In the genomic region with DNA sequence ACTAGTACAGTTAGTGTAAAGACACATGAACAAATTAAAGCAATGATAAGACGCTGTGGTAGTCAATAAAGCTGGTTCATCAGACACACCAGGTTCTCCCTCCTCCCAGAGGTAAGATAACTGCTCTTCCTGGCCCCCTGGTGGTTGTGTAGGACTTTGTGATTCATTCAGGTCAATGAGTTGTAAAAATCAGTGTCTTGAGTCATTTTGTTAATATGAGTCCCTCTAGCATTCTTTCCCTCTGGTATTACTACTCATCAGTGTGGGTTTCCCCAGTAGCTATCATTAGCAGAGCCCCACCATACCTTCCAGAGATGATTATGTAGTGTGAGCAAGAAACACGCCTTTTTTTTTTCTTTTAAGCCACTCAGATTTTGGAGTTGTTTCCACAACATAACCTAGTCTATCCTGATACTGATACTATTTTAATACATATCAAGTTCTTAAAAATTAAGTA, we compare ENCODE assay signal across 9 cellular contexts. TPM values are rescaled to one million over a fixed set of nuclear protein-coding genes. Genes with fewer than 3 reads are reported as not detected.
DNase-seq lines count a peak whose midpoint lies in the region; ATAC-seq and TF ChIP-seq lines count a peak whose summit lies in the region.
"Had no signal": no experiment of that assay in that cellular context is flagged by ENCODE, and none has a peak within 500 bp of the region (broad histone marks: within the 10 kb centered on the region; RNA-seq: fewer than 3 reads in every experiment).

No MANE protein-coding gene starts in this region.

- peak overlapping the region; percentile 28; the same call in 1 of the 2 replicates for H3K4me2 ChIP-seq in OCI-LY7 (ENCODE audit: low read length)

- no peaks in the 10 kb centered on the region for H3K9me2 ChIP-seq in OCI-LY7 (ENCODE audit: insufficient read depth, low read length)

- H2AFZ ChIP-seq in OCI-LY7 (ENCODE audit: low read length), result peak overlapping the region; percentile 92; the same call in 1 of the 2 replicates

- BruUV-seq in OCI-LY7 (replicated peaks; lab: Mats Ljungman, UMichigan), result no TSS peak

- H3K79me2 ChIP-seq in OCI-LY7 (ENCODE audit: insufficient read depth, low read depth, low read length), result peaks cover 10% of the 10 kb centered on the region; the same call in 1 of the 2 replicates

- H3K36me3 ChIP-seq in OCI-LY7 (ENCODE audit: insufficient read depth, low read length), result peaks cover 3% of the 10 kb centered on the region

- peak; percentile 64 for ATAC-seq in GM19463 (IDR thresholded peaks at IDR 0.05; ENCODE audit: unreplicated experiment)

- no peaks in the 10 kb centered on the region for H3K9me3 ChIP-seq in OCI-LY7 (ENCODE audit: low read length)

- H3K36me3 Mint-ChIP-seq in nephron (ENCODE audit: low read depth), result peaks cover 10% of the 10 kb centered on the region

- CTCF ChIA-PET in OCI-LY7 (lab: Charles Lee; ENCODE audit: unreplicated experiment), result interaction anchor here (0.6 to 1.9 kb wide), 3 partner anchors 32 to 478 kb away, joined by 3 to 5 read pairs (median 3); no protein-coding TSS in a partner anchor

- H3K9me3 Mint-ChIP-seq in nephron, result peaks cover under 1% of the 10 kb centered on the region
- H3K9me3 Mint-ChIP-seq: IgD-negative memory B cell had no signal

- no peaks in the 10 kb centered on the region for H3K4me1 Mint-ChIP-seq in nephron

- H4K20me1 ChIP-seq in OCI-LY7 (ENCODE audit: insufficient read depth, low read length), result no peaks in the 10 kb centered on the region

- TF ChIP-seq CTCF in OCI-LY7 (conservative IDR thresholded peaks at IDR 0.05; ENCODE audit: low read length), result peak; percentile 94
- peak; percentile 62 to 77 (median 73) for TF ChIP-seq CTCF in nephron (IDR thresholded peaks at IDR 0.05; ENCODE audit: unreplicated experiment in 3 of 3)

- peaks cover 34% of the 10 kb centered on the region for H3K4me1 ChIP-seq in OCI-LY7 (ENCODE audit: insufficient read depth, low read length, poor library complexity, severe bottlenecking)

- H3K4me3 ChIP-seq in Jurkat, Clone E6-1 (ENCODE audit: low read length), result no peak overlapping the region
- H3K4me3 ChIP-seq in OCI-LY7 (ENCODE audit: low read depth, low read length, poor library complexity, severe bottlenecking), result no peak overlapping the region

- intact Hi-C loops in OCI-LY7 (cut with micrococcal nuclease; ENCODE audit: unreplicated experiment), result loop anchor here (1.0 to 10.0 kb wide), 2 partner anchors 157 to 298 kb away; a partner anchor contains a TSS

- H3K27ac ChIP-seq in OCI-LY7 (ENCODE audit: low read depth, low read length, poor library complexity, severe bottlenecking), result no peak overlapping the region

- POLR2A ChIA-PET in OCI-LY7 (lab: Charles Lee), result interaction anchor here (1.0 to 1.3 kb wide), 4 partner anchors 13 to 362 kb away, joined by 3 to 5 read pairs (median 3); no protein-coding TSS in a partner anchor

- H3K27ac Mint-ChIP-seq in nephron, result no peak overlapping the region

- no peaks in the 10 kb centered on the region for H3K27me3 Mint-ChIP-seq in nephron (ENCODE audit: low read depth)
- H3K27me3 Mint-ChIP-seq: IgD-negative memory B cell had no signal

- TF ChIP-seq POLR2A in erythroblast (IDR thresholded peaks at IDR 0.05; ENCODE audit: low read length), result no peak

- DNase-seq in CD1c-positive myeloid dendritic cell (ENCODE audit: extremely low spot score), result peak; percentile 74
- DNase-seq in Jurkat, Clone E6-1 (ENCODE audit: low read depth, low spot score), result peak; percentile 75
- peak; percentile 87 for DNase-seq in OCI-LY7 (ENCODE audit: low spot score)
- peak; percentile 75 for DNase-seq in activated CD8-positive, alpha-beta memory T cell treated with anti-CD3 and anti-CD28 coated beads, Interleukin-2, amount 50 U/mL, for 48 hours
- peak; percentile 78 to 85 for DNase-seq in erythroblast (lab: John Stamatoyannopoulos, UW)
- peak; percentile 71 for DNase-seq in stimulated activated naive CD4-positive, alpha-beta T cell treated with Interleukin-2 at 50 U/mL for 16 hours (lab: John Stamatoyannopoulos, UW)

- H3K4me3 Mint-ChIP-seq in nephron, result peak overlapping the region in 2 of 3 experiments; percentile 13 to 33

RNA-seq across cellular contexts. Expression of a gene that starts 3.6 kb away (rescaled TPM):
- 57.2 TPM for polyA plus RNA-seq in Jurkat, Clone E6-1 (2012; ENCODE audit: insufficient read depth, insufficient read length)
- total RNA-seq in OCI-LY7 (2014; rRNA removed; shearing (Covaris generic)), result 42.3 and 66.8 TPM in 2 replicates
- 73.6 and 81.1 TPM in 2 replicates for total RNA-seq in OCI-LY7 (2022)

RNA-seq across cellular contexts. Expression of a gene that starts 35.6 kb away (rescaled TPM):
- not detected for polyA plus RNA-seq in Jurkat, Clone E6-1 (2012; ENCODE audit: insufficient read depth, insufficient read length)
- not detected in 2 replicates for total RNA-seq in OCI-LY7 (2014; rRNA removed; shearing (Covaris generic))
- total RNA-seq in OCI-LY7 (2022), result not detected in 2 replicates
- polyA plus RNA-seq: IgD-negative memory B cell had no signal

RNA-seq across cellular contexts. Expression of a gene that starts 46.1 kb away (rescaled TPM):
- polyA plus RNA-seq in Jurkat, Clone E6-1 (2012; ENCODE audit: insufficient read depth, insufficient read length), result 25.2 TPM
- total RNA-seq in OCI-LY7 (2014; rRNA removed; shearing (Covaris generic)), result 14.1 and 21.9 TPM in 2 replicates
- total RNA-seq in OCI-LY7 (2022), result 29.7 and 32.6 TPM in 2 replicates

RNA-seq across cellular contexts. Expression of a gene that starts 52.1 kb away (rescaled TPM):
- 166 TPM for polyA plus RNA-seq in Jurkat, Clone E6-1 (2012; ENCODE audit: insufficient read depth, insufficient read length)
- 50.9 and 64.7 TPM in 2 replicates for total RNA-seq in OCI-LY7 (2014; rRNA removed; shearing (Covaris generic))
- 92.8 and 96.6 TPM in 2 replicates for total RNA-seq in OCI-LY7 (2022)

RNA-seq across cellular contexts. Expression of a gene that starts 59.5 kb away (rescaled TPM):
- polyA plus RNA-seq in Jurkat, Clone E6-1 (2012; ENCODE audit: insufficient read depth, insufficient read length), result not detected
- total RNA-seq in OCI-LY7 (2014; rRNA removed; shearing (Covaris generic)), result 0.67 and 1.1 TPM in 2 replicates
- 0.39 and 0.65 TPM in 2 replicates for total RNA-seq in OCI-LY7 (2022)
